In the genomic region with DNA sequence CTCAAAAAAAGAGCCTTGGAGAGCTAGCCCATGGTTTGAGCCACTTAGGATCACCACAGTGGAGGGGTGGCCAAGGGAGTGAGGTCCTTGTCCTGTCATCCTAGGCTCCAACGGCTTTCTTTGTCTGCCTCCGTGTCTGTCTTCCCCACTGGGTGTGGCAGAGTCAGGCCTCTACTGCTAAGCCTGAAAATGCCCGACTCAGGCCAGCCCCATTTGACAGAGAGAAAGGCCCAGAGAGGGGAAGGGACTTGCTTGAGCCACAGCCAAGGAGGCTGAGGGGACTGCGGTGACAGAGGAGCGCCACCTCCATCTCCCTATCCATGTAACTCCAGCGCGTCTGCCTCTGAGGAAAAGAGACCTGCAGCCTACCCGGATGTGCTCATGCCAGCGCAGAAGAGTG, we compare ENCODE assay signal across 9 cellular contexts.
"Had no signal": no experiment of that assay in that cellular context is flagged by ENCODE, and none has a peak within 500 bp of the region (broad histone marks: within the 10 kb centered on the region; RNA-seq: fewer than 3 reads in every experiment).

No MANE protein-coding gene starts in this region.

- H3K4me1 ChIP-seq: suprapubic skin, uterus had no signal

- DNase-seq: effector CD4-positive, alpha-beta T cell had no signal

- H2AFZ ChIP-seq: hepatocyte had no signal

- H3K4me3 ChIP-seq: hepatocyte, mucosa of descending colon, ovary, suprapubic skin, thyroid gland, upper lobe of left lung, uterus had no signal

- H3K27ac ChIP-seq: coronary artery, hepatocyte, ovary, suprapubic skin, thyroid gland, upper lobe of left lung had no signal

- H3K9me3 ChIP-seq: mucosa of descending colon, ovary, suprapubic skin, thyroid gland, upper lobe of left lung, uterus had no signal

- H3K4me2 ChIP-seq: hepatocyte had no signal

- H3K36me3 ChIP-seq: ovary, suprapubic skin, thyroid gland, upper lobe of left lung, uterus had no signal

- H3K79me2 ChIP-seq: hepatocyte had no signal

- H3K27me3 ChIP-seq: ovary, suprapubic skin, thyroid gland, upper lobe of left lung, uterus had no signal
